Comparison of ENCODE assay signal across 1 cellular context in genomic region chr3:32246079-32246675, GRCh38.
TF ChIP-seq lines count a peak whose summit lies in the region.

No MANE protein-coding gene starts in this region.

TF ChIP-seq in HCT116, 20 proteins besides CTCF, POLR2A, EP300 and RAD21:
- no peak for TF ChIP-seq FOSL1 (IDR thresholded peaks at IDR 0.05; ENCODE audit: low read depth)
- TF ChIP-seq JUND (IDR thresholded peaks at IDR 0.05): no peak
- no peak for TF ChIP-seq ATF3 (IDR thresholded peaks at IDR 0.05)
- no peak for TF ChIP-seq EZH2 (IDR thresholded peaks at IDR 0.05)
- TF ChIP-seq SIN3A (IDR thresholded peaks at IDR 0.05; ENCODE audit: low read depth): no peak
- no peak for TF ChIP-seq CBX3 (IDR thresholded peaks at IDR 0.05; ENCODE audit: low read depth)
- TF ChIP-seq ELF1 (IDR thresholded peaks at IDR 0.05; ENCODE audit: borderline replicate concordance, low read depth): no peak
TF ChIP-seq in HCT116: peak in this region for 0.
